Comparison of ENCODE assay signal across 11 cellular contexts in genomic region chr3:192887047-192887446, GRCh38. TPM values are rescaled to one million over a fixed set of nuclear protein-coding genes. Genes with fewer than 3 reads are reported as not detected.
DNase-seq lines count a peak whose midpoint lies in the region; ATAC-seq and TF ChIP-seq lines count a peak whose summit lies in the region.
"Had no signal": no experiment of that assay in that cellular context is flagged by ENCODE, and none has a peak within 500 bp of the region (broad histone marks: within the 10 kb centered on the region; RNA-seq: fewer than 3 reads in every experiment).

No MANE protein-coding gene starts in this region.

- POLR2A ChIA-PET in WTC11 (lab: Charles Lee): no interaction called here

- peaks cover 7% of the 10 kb centered on the region for H3K27me3 Mint-ChIP-seq in activated naive CD4-positive, alpha-beta T cell treated with anti-CD3 and anti-CD28 coated beads for 36 hours (ENCODE audit: low read depth)
- no peaks in the 10 kb centered on the region for H3K27me3 Mint-ChIP-seq in WTC11 (ENCODE audit: low read depth)
- H3K27me3 Mint-ChIP-seq in stimulated activated memory B cell treated with anti-CD40 and anti-IgM and Interleukin-4, amounts not matched to agents 10 μg/mL and 1 μg/mL and 100 μg/mL, for 72 hours: no peaks in the 10 kb centered on the region

- H3K4me1 Mint-ChIP-seq in activated naive CD4-positive, alpha-beta T cell treated with anti-CD3 and anti-CD28 coated beads for 36 hours (ENCODE audit: low read depth): peaks cover 59% of the 10 kb centered on the region
- H3K4me1 Mint-ChIP-seq in WTC11: peaks cover 86% of the 10 kb centered on the region
- H3K4me1 Mint-ChIP-seq in stimulated activated memory B cell treated with anti-CD40 and anti-IgM and Interleukin-4, amounts not matched to agents 10 μg/mL and 1 μg/mL and 100 μg/mL, for 72 hours: peaks cover 37% of the 10 kb centered on the region

- DNase-seq in activated naive CD4-positive, alpha-beta T cell treated with anti-CD3 and anti-CD28 coated beads for 36 hours: peak; percentile 36
- no peak for DNase-seq in activated naive CD4-positive, alpha-beta T cell treated with anti-CD3 and anti-CD28 coated beads, Interleukin-2, amount 50 U/mL, for 16 hours
- DNase-seq in WTC11 (ENCODE audit: low spot score): no peak
- DNase-seq in glomerular visceral epithelial cell (ENCODE audit: extremely low spot score): peak; percentile 91
- no peak for DNase-seq in SW480 (ENCODE audit: low spot score)
- DNase-seq: activated effector memory CD4-positive, alpha-beta T cell treated with anti-CD3 and anti-CD28 coated beads, Interleukin-2, amount 50 U/mL, for 16 hours; AML-193; NCI-H187 had no signal

- intact Hi-C loops in activated naive CD4-positive, alpha-beta T cell treated with anti-CD3 and anti-CD28 coated beads for 36 hours (cut with micrococcal nuclease): loop anchor here (1.0 to 5.0 kb wide), 2 partner anchors 28 to 705 kb away; partner anchors contain the start of gene OPA1

- CTCF ChIA-PET in activated naive CD4-positive, alpha-beta T cell treated with anti-CD3 and anti-CD28 coated beads for 36 hours (lab: Charles Lee): interaction anchor here (0.6 kb wide), 1 partner anchor 11 kb away, joined by 3 read pairs; no protein-coding TSS in a partner anchor
- CTCF ChIA-PET in WTC11 (lab: Charles Lee): interaction anchor here (2.4 to 3.1 kb wide), 2 partner anchors 7 to 28 kb away, joined by 7 to 15 read pairs; no protein-coding TSS in a partner anchor

- no peaks in the 10 kb centered on the region for H3K36me3 Mint-ChIP-seq in activated naive CD4-positive, alpha-beta T cell treated with anti-CD3 and anti-CD28 coated beads for 36 hours (ENCODE audit: low read depth)
- H3K36me3 Mint-ChIP-seq in WTC11: no peaks in the 10 kb centered on the region; the same call in 1 of the 2 replicates
- no peaks in the 10 kb centered on the region for H3K36me3 Mint-ChIP-seq in stimulated activated memory B cell treated with anti-CD40 and anti-IgM and Interleukin-4, amounts not matched to agents 10 μg/mL and 1 μg/mL and 100 μg/mL, for 72 hours

- ATAC-seq in WTC11: no peak
- ATAC-seq in stimulated activated memory B cell treated with anti-CD40 and anti-IgM and Interleukin-4, amounts not matched to agents 10 μg/mL and 1 μg/mL and 100 μg/mL, for 72 hours: no peak
- no peak for ATAC-seq in GM21381 (IDR thresholded peaks at IDR 0.05; ENCODE audit: unreplicated experiment)
- no peak for ATAC-seq in GM19351 (IDR thresholded peaks at IDR 0.05; ENCODE audit: unreplicated experiment)

- no peaks in the 10 kb centered on the region for H3K9me3 Mint-ChIP-seq in activated naive CD4-positive, alpha-beta T cell treated with anti-CD3 and anti-CD28 coated beads for 36 hours
- H3K9me3 Mint-ChIP-seq in WTC11: no peaks in the 10 kb centered on the region
- H3K9me3 Mint-ChIP-seq in stimulated activated memory B cell treated with anti-CD40 and anti-IgM and Interleukin-4, amounts not matched to agents 10 μg/mL and 1 μg/mL and 100 μg/mL, for 72 hours: no peaks in the 10 kb centered on the region

- no peak for TF ChIP-seq CTCF in WTC11 (IDR thresholded peaks at IDR 0.05)

- H3K4me3 Mint-ChIP-seq in activated naive CD4-positive, alpha-beta T cell treated with anti-CD3 and anti-CD28 coated beads for 36 hours: no peak overlapping the region
- no peak overlapping the region for H3K4me3 Mint-ChIP-seq in WTC11
- H3K4me3 Mint-ChIP-seq in stimulated activated memory B cell treated with anti-CD40 and anti-IgM and Interleukin-4, amounts not matched to agents 10 μg/mL and 1 μg/mL and 100 μg/mL, for 72 hours: peak overlapping the region; percentile 26

- H3K27ac Mint-ChIP-seq in activated naive CD4-positive, alpha-beta T cell treated with anti-CD3 and anti-CD28 coated beads for 36 hours: peak overlapping the region; percentile 82
- H3K27ac Mint-ChIP-seq in WTC11: peak overlapping the region; percentile 87; the same call in 1 of the 2 replicates
- H3K27ac Mint-ChIP-seq in stimulated activated memory B cell treated with anti-CD40 and anti-IgM and Interleukin-4, amounts not matched to agents 10 μg/mL and 1 μg/mL and 100 μg/mL, for 72 hours: peak overlapping the region; percentile 12

TF ChIP-seq in WTC11, 78 proteins besides CTCF, POLR2A, EP300 and RAD21:
- TF ChIP-seq EMX1 (CRISPR knock-in tag; IDR thresholded peaks at IDR 0.05) (no peak), NFYB (CRISPR knock-in tag; conservative IDR thresholded peaks at IDR 0.05; ENCODE audit: low read depth) (no peak), ATF1 (CRISPR knock-in tag; IDR thresholded peaks at IDR 0.05) (no peak), ZNF512 (CRISPR knock-in tag; IDR thresholded peaks at IDR 0.05; ENCODE audit: borderline replicate concordance) (no peak)
TF ChIP-seq in WTC11: peak in this region for 0.

RNA-seq across cellular contexts. Expression of gene MB21D2, which starts 30.6 kb away (rescaled TPM):
- total RNA-seq in activated naive CD4-positive, alpha-beta T cell treated with anti-CD3 and anti-CD28 coated beads for 36 hours: 1 to 10 TPM; 6.4 to 6.5 TPM
- 14.0 to 19.7 TPM (median 15.5 TPM) in 3 replicates for total RNA-seq in WTC11 (2021)

Comparison
In these comparisons a context has a peak if more than half of its experiments do, and no peak if none do; other contexts are left out.
1. DNase-seq: peak in activated naive CD4-positive, alpha-beta T cell treated with anti-CD3 and anti-CD28 coated beads for 36 hours (single experiment) and glomerular visceral epithelial cell (single experiment); none in activated naive CD4-positive, alpha-beta T cell treated with anti-CD3 and anti-CD28 coated beads, Interleukin-2, amount 50 U/mL, for 16 hours (single experiment), WTC11 (single experiment) and SW480 (single experiment).
2. H3K27ac Mint-ChIP-seq: peak in every context shown above with its lines; median percentile 87 in WTC11; 82 in activated naive CD4-positive, alpha-beta T cell treated with anti-CD3 and anti-CD28 coated beads for 36 hours; 12 in stimulated activated memory B cell treated with anti-CD40 and anti-IgM and Interleukin-4, amounts not matched to agents 10 μg/mL and 1 μg/mL and 100 μg/mL, for 72 hours.